In the genomic region with DNA sequence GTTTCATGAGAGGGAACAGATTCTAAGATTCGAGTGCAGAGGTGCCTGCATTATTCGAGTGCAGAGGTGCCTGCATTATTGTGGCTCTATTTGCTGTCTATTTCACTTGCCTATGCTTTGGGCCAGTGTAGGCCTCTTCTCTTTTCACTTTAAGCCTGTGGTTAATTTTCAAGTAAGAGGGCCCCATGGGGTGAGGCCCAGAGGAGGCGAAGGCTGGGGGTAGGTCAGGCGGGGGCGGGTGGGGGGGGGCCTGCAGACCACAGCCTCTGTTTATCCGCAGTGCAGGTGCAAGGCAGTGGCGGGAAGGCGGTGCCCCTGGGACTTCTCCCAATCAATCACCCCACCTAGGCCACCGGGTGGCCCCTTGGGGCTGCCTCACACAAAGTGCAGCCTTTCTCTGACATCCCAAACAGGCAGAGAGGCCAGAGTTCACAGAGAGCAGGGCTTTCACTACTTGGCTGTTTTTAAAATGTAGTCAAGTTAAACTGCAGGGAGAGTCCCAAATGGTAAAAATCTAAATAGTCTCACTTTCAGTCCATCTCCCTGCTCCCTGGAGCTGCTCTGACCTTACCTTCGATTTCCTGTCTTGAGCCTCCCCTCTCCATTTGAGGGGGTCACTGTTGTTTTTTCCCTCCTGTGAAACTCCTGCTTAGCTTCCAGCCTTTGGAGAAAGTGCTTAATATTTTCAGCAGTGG, we compare ENCODE assay signal across 9 cellular contexts.
DNase-seq lines count a peak whose midpoint lies in the region; ATAC-seq and TF ChIP-seq lines count a peak whose summit lies in the region.
"Had no signal": no experiment of that assay in that cellular context is flagged by ENCODE, and none has a peak within 500 bp of the region (broad histone marks: within the 10 kb centered on the region; RNA-seq: fewer than 3 reads in every experiment).

No MANE protein-coding gene starts in this region.

- H3K4me2 ChIP-seq in BLaER1 treated with 17β-estradiol and CSF1 and Interleukin-3, amounts not matched to agents 10 nM and 100 nM, result peak overlapping the region; percentile 66 to 90 (median 77)

- peak overlapping the region in 1 of 10 experiments; percentile 6; a peak in 1 of 20 replicates for H3K4me3 ChIP-seq in BLaER1 treated with 17β-estradiol and CSF1 and Interleukin-3, amounts not matched to agents 10 nM and 100 nM
- H3K4me3 ChIP-seq in left lung, result no peak overlapping the region
- H3K4me3 ChIP-seq in right cardiac atrium (ENCODE audit: low read length), result no peak overlapping the region

- peaks cover 37 to 47% (median 44%) of the 10 kb centered on the region in 3 donors for H3K4me1 Mint-ChIP-seq in T-cell
- H3K4me1 Mint-ChIP-seq in neural crest cell, result peaks cover 42% of the 10 kb centered on the region

- H3K9ac ChIP-seq in BLaER1 treated with 17β-estradiol and CSF1 and Interleukin-3, amounts not matched to agents 10 nM and 100 nM, result peak overlapping the region in 9 of 11 experiments; percentile 2 to 63 (median 47); a peak in 14 of 22 replicates

- ATAC-seq in GM19035 (IDR thresholded peaks at IDR 0.05; ENCODE audit: unreplicated experiment) (peak; percentile 92), HG03095 (IDR thresholded peaks at IDR 0.05; ENCODE audit: unreplicated experiment) (peak; percentile 94), T-cell (replicated peaks in 1 of 4) (peak; percentile 48 to 70 (median 56)), left lung (no peak), right cardiac atrium (no peak)

- H3K4me1 ChIP-seq in BLaER1 treated with 17β-estradiol and CSF1 and Interleukin-3, amounts not matched to agents 10 nM and 100 nM, result peaks cover 14 to 98% (median 91%) of the 10 kb centered on the region in 10 experiments
- H3K4me1 ChIP-seq in left lung, result no peaks in the 10 kb centered on the region
- peaks cover 23% of the 10 kb centered on the region for H3K4me1 ChIP-seq in right cardiac atrium (ENCODE audit: control insufficient read depth, insufficient read depth, low read length)

- no peaks in the 10 kb centered on the region for H3K27me3 Mint-ChIP-seq in T-cell
- no peaks in the 10 kb centered on the region for H3K27me3 Mint-ChIP-seq in neural crest cell (ENCODE audit: low read depth)

- H4K20me1 ChIP-seq in BLaER1 treated with 17β-estradiol and CSF1 and Interleukin-3, amounts not matched to agents 10 nM and 100 nM, result no peaks in the 10 kb centered on the region

- H3K36me3 Mint-ChIP-seq in T-cell (no peaks in the 10 kb centered on the region), neural crest cell (ENCODE audit: low read depth) (no peaks in the 10 kb centered on the region)
- H3K36me3 Mint-ChIP-seq: natural killer cell had no signal

- peaks cover 0 to 4% (median 0%) of the 10 kb centered on the region in 11 experiments; a peak in 1 of 22 replicates for H3K9me3 ChIP-seq in BLaER1 treated with 17β-estradiol and CSF1 and Interleukin-3, amounts not matched to agents 10 nM and 100 nM (replicated peaks in 1 of 11)
- H3K9me3 ChIP-seq in left lung (no peaks in the 10 kb centered on the region), right cardiac atrium (ENCODE audit: control insufficient read depth, low read length) (no peaks in the 10 kb centered on the region)

- POLR2A ChIA-PET in T-cell (lab: Charles Lee), result interaction anchor here in 1 of 2 donors (0.6 kb wide), 1 partner anchor 585 kb away, joined by 6 read pairs; no protein-coding TSS in a partner anchor

- WGBS in right cardiac atrium, result 77% methylated on average over 10 of the region's 10 CpGs

- H3K27ac ChIP-seq in BLaER1 treated with 17β-estradiol and CSF1 and Interleukin-3, amounts not matched to agents 10 nM and 100 nM, result peak overlapping the region in 8 of 11 experiments; percentile 33 to 70 (median 48); a peak in 13 of 22 replicates
- no peak overlapping the region for H3K27ac ChIP-seq in left lung
- H3K27ac ChIP-seq in right cardiac atrium (ENCODE audit: low read length), result no peak overlapping the region

- no peaks in the 10 kb centered on the region for H3K36me3 ChIP-seq in BLaER1 treated with 17β-estradiol and CSF1 and Interleukin-3, amounts not matched to agents 10 nM and 100 nM
- no peaks in the 10 kb centered on the region for H3K36me3 ChIP-seq in left lung

- H3K4me3 Mint-ChIP-seq in T-cell (peak overlapping the region in 2 of 3 donors; percentile 22 to 43), neural crest cell (peak overlapping the region; percentile 23)
- H3K4me3 Mint-ChIP-seq: natural killer cell had no signal

- DNase-seq in T-cell (peak in 6 of 34 experiments; percentile 2 to 18 (median 4)), neural crest cell (ENCODE audit: low read depth, low spot score) (peak; percentile 18), left lung (no peak), posterior vena cava (ENCODE audit: low spot score) (no peak), right cardiac atrium (no peak)
- DNase-seq: natural killer cell had no signal

- no peaks in the 10 kb centered on the region for H3K27me3 ChIP-seq in BLaER1 treated with 17β-estradiol and CSF1 and Interleukin-3, amounts not matched to agents 10 nM and 100 nM
- H3K27me3 ChIP-seq in left lung (no peaks in the 10 kb centered on the region), right cardiac atrium (ENCODE audit: control insufficient read depth, insufficient read depth) (no peaks in the 10 kb centered on the region)

- no peak for TF ChIP-seq CTCF in neural crest cell (conservative IDR thresholded peaks at IDR 0.05)
- no peak for TF ChIP-seq CTCF in left lung (IDR thresholded peaks at IDR 0.05)

- H3K9me3 Mint-ChIP-seq in T-cell (no peaks in the 10 kb centered on the region), neural crest cell (no peaks in the 10 kb centered on the region)
- H3K9me3 Mint-ChIP-seq: natural killer cell had no signal

- H3K27ac Mint-ChIP-seq in T-cell (peak overlapping the region; percentile 72 to 86), neural crest cell (ENCODE audit: unreplicated experiment) (peak overlapping the region; percentile 83)

- CTCF ChIA-PET in T-cell (lab: Charles Lee), result interaction anchor here in 1 of 2 donors (0.7 kb wide), 1 partner anchor 318 kb away, joined by 4 read pairs; no protein-coding TSS in a partner anchor

- intact Hi-C loops in left lung (cut with DNase I), result no loop called here
- intact Hi-C loops in posterior vena cava (cut with DNase I), result no loop called here
- intact Hi-C loops in right cardiac atrium (cut with DNase I), result no loop called here

Comparison
In these comparisons a context has a peak if more than half of its experiments do, and no peak if none do; other contexts are left out.
1. H3K27ac ChIP-seq: peak in BLaER1 treated with 17β-estradiol and CSF1 and Interleukin-3, amounts not matched to agents 10 nM and 100 nM (8 of 11); none in left lung (0 of 2) and right cardiac atrium (single experiment).
2. ATAC-seq: peak in GM19035 (single experiment), HG03095 (single experiment) and T-cell (4 of 4); none in left lung (single experiment) and right cardiac atrium (0 of 2).